In the genomic region with DNA sequence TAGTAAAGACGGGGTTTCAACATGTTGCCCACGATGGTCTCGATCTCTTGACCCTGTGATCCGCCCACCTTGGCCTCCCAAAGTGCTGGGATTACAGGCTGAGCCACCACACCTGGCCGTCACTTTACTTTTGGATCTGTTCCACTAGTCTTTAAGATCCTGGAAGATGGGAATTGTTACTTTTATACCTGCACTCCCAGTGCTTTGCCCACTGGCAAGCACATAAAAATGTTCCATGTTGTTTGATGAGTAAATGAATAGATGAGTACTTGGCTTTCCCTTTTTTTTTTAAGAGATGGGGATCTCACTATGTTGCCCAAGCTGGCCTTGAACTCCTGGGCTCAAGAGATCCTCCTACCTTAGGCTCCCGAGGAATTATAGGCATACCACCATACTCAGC, we compare ENCODE assay signal across 9 cellular contexts.
"Had no signal": no experiment of that assay in that cellular context is flagged by ENCODE, and none has a peak within 500 bp of the region (broad histone marks: within the 10 kb centered on the region; RNA-seq: fewer than 3 reads in every experiment).

No MANE protein-coding gene starts in this region.

- H3K4me1 ChIP-seq: HAP-1 had no signal

- H3K4me3 Mint-ChIP-seq: GM23338, H9, HFFc6 had no signal

- H3K4me3 ChIP-seq: GM23248, GM23338, HAP-1 had no signal

- H3K27ac ChIP-seq: GM23248 had no signal

- H3K27ac Mint-ChIP-seq: GM23338, H9, HFFc6 had no signal

- H3K9me3 Mint-ChIP-seq: GM23338, HFFc6 had no signal

- H3K36me3 ChIP-seq: HAP-1 had no signal

- H3K9me3 ChIP-seq: HAP-1 had no signal

- ATAC-seq: GM23338, HCT116 had no signal

- DNase-seq: GM23248, GOT3, H7, H9, HCEC 1CT, HFFc6 had no signal
